ENCODE assay signal across 14 cellular contexts in genomic region chr4:123892997-123893745, GRCh38.
DNase-seq lines count a peak whose midpoint lies in the region; ATAC-seq and TF ChIP-seq lines count a peak whose summit lies in the region.
"Had no signal": no experiment of that assay in that cellular context is flagged by ENCODE, and none has a peak within 500 bp of the region (broad histone marks: within the 10 kb centered on the region; RNA-seq: fewer than 3 reads in every experiment).

No MANE protein-coding gene starts in this region.

- no peaks in the 10 kb centered on the region for H3K36me3 Mint-ChIP-seq in Caco-2 (ENCODE audit: insufficient read depth, unreplicated experiment)
- H3K36me3 Mint-ChIP-seq: CD4-positive, alpha-beta memory T cell had no signal

- no peaks in the 10 kb centered on the region for H4K20me1 ChIP-seq in SK-N-SH (ENCODE audit: insufficient read depth)

- peak; percentile 91 to 98; a peak in 3 of 4 replicates for TF ChIP-seq EP300 in SK-N-SH (IDR thresholded peaks at IDR 0.05; ENCODE audit: borderline replicate concordance in 1 of 2, low read depth in 1 of 2, low read length in 1 of 2)

- no peaks in the 10 kb centered on the region for H3K9me2 ChIP-seq in SK-N-SH

- H3K4me3 Mint-ChIP-seq in Caco-2 (ENCODE audit: unreplicated experiment) = no peak overlapping the region
- H3K4me3 Mint-ChIP-seq: CD4-positive, alpha-beta memory T cell had no signal

- H3K9me3 Mint-ChIP-seq in Caco-2 (ENCODE audit: unreplicated experiment) = no peaks in the 10 kb centered on the region

- WGBS in SK-N-SH (ENCODE audit: low lambda C conversion rate) = 4% methylated on average over 9 of the region's 9 CpGs
- WGBS in heart right ventricle, 2 donors = 39 to 50% methylated on average over 9 of the region's 9 CpGs

- H3K79me2 ChIP-seq in SK-N-SH (ENCODE audit: insufficient read depth) = no peaks in the 10 kb centered on the region

- H2AFZ ChIP-seq in SK-N-SH (ENCODE audit: low read depth) = peak overlapping the region; percentile 29

- H3K9ac ChIP-seq in SK-N-SH = peak overlapping the region; percentile 44; the same call in 1 of the 2 replicates

- H3K4me2 ChIP-seq in SK-N-SH = peak overlapping the region; percentile 72

- peak; percentile 27 for TF ChIP-seq RAD21 in SK-N-SH (IDR thresholded peaks at IDR 0.05; ENCODE audit: low read length)

- POLR2A ChIA-PET in SK-N-SH (lab: Yijun Ruan, JAX) (no interaction called here), Caco-2 (lab: Charles Lee) (no interaction called here)

- H3K27ac Mint-ChIP-seq in Caco-2 (ENCODE audit: unreplicated experiment) = no peak overlapping the region
- H3K27ac Mint-ChIP-seq: CD4-positive, alpha-beta memory T cell had no signal

- H3K27me3 Mint-ChIP-seq in Caco-2 (ENCODE audit: insufficient read depth, unreplicated experiment) = peaks cover 3% of the 10 kb centered on the region
- H3K27me3 Mint-ChIP-seq: CD4-positive, alpha-beta memory T cell had no signal

- peak overlapping the region; percentile 74 to 95 for H3K27ac ChIP-seq in SK-N-SH (ENCODE audit: low read depth in 2 of 2, low read length in 1 of 2)
- H3K27ac ChIP-seq in heart right ventricle = peak overlapping the region; percentile 45 to 80 (median 62)
- H3K27ac ChIP-seq: neutrophil had no signal

- H3K4me3 ChIP-seq in SK-N-SH (ENCODE audit: low read depth in 2 of 2, low read length in 1 of 2) (peak overlapping the region in 1 of 2 experiments; percentile 36), heart right ventricle (peak overlapping the region in 1 of 10 donors; percentile 5), H7 (ENCODE audit: insufficient read depth, low read depth, low read length) (no peak overlapping the region), Caco-2 (ENCODE audit: low read depth, low read length) (no peak overlapping the region)

- ATAC-seq in heart right ventricle = peak in 7 of 8 donors; percentile 35 to 70 (median 61)
- ATAC-seq in HG03432 (IDR thresholded peaks at IDR 0.05; ENCODE audit: unreplicated experiment) = no peak

- H3K36me3 ChIP-seq in SK-N-SH (replicated peaks in 1 of 2; ENCODE audit: control insufficient read depth in 1 of 2, insufficient read depth in 2 of 2, low read length in 1 of 2) (no peaks in the 10 kb centered on the region), heart right ventricle (no peaks in the 10 kb centered on the region), H7 (replicated peaks; ENCODE audit: control insufficient read depth, insufficient read depth, low read length) (no peaks in the 10 kb centered on the region), Caco-2 (ENCODE audit: control insufficient read depth, insufficient read depth, low read length) (no peaks in the 10 kb centered on the region)
- H3K36me3 ChIP-seq: neutrophil had no signal

- CTCF ChIA-PET in SK-N-SH (lab: Yijun Ruan, JAX) = interaction anchor here (0.8 to 1.9 kb wide), 3 partner anchors 18 to 503 kb away, joined by 3 to 4 read pairs (median 3); no protein-coding TSS in a partner anchor
- CTCF ChIA-PET in Caco-2 (lab: Charles Lee) = no interaction called here

- TF ChIP-seq CTCF in SK-N-SH (IDR thresholded peaks at IDR 0.05) = no peak
- no peak for TF ChIP-seq CTCF in heart right ventricle (IDR thresholded peaks at IDR 0.05)
- TF ChIP-seq CTCF in Caco-2 (IDR thresholded peaks at IDR 0.05; ENCODE audit: insufficient read depth in 1 of 2, low read depth in 1 of 2, low read length in 1 of 2, severe bottlenecking in 1 of 2, unreplicated experiment in 1 of 2) = no peak

- no peaks in the 10 kb centered on the region for H3K27me3 ChIP-seq in SK-N-SH (ENCODE audit: insufficient read depth)
- no peaks in the 10 kb centered on the region for H3K27me3 ChIP-seq in heart right ventricle
- no peaks in the 10 kb centered on the region for H3K27me3 ChIP-seq in H7 (ENCODE audit: control insufficient read depth, insufficient read depth, low read length)
- H3K27me3 ChIP-seq in Caco-2 (replicated peaks; ENCODE audit: control insufficient read depth, insufficient read depth, low read length) = no peaks in the 10 kb centered on the region
- H3K27me3 ChIP-seq: neutrophil had no signal

- H3K4me1 ChIP-seq in SK-N-SH (ENCODE audit: control insufficient read depth in 1 of 2, insufficient read depth in 2 of 2, low read depth in 1 of 2, low read length in 1 of 2) (peaks cover 31 to 41% of the 10 kb centered on the region in 2 experiments; a peak in 3 of 4 replicates), heart right ventricle (peaks cover 3 to 48% (median 31%) of the 10 kb centered on the region in 9 donors), Caco-2 (no peaks in the 10 kb centered on the region)

- H3F3A ChIP-seq in SK-N-SH (replicated peaks; ENCODE audit: insufficient read depth) = peaks cover 26% of the 10 kb centered on the region

- intact Hi-C loops in heart right ventricle (cut with DNase I) = loop anchor here in 1 of 10 donors (5.0 kb wide), 1 partner anchor 146 kb away; no protein-coding TSS in a partner anchor
- intact Hi-C loops in Caco-2 (cut with micrococcal nuclease; ENCODE audit: unreplicated experiment) = no loop called here

- H3K4me1 Mint-ChIP-seq in Caco-2 (ENCODE audit: low read depth, unreplicated experiment) = no peaks in the 10 kb centered on the region
- H3K4me1 Mint-ChIP-seq: CD4-positive, alpha-beta memory T cell had no signal

- no TSS peak for BruUV-seq in Caco-2 (replicated peaks; lab: Mats Ljungman, UMichigan)

- H3K9me3 ChIP-seq in SK-N-SH (no peaks in the 10 kb centered on the region; the same call in 1 of the 2 replicates), heart right ventricle (no peaks in the 10 kb centered on the region), Caco-2 (no peaks in the 10 kb centered on the region)
- H3K9me3 ChIP-seq: neutrophil had no signal

- DNase-seq in GM04504 (ENCODE audit: low read depth) (peak; percentile 30), SK-N-SH (peak; percentile 64), heart right ventricle (no peak), pulmonary artery endothelial cell (ENCODE audit: low read depth, low spot score) (peak; percentile 55), H7 (no peak), Caco-2 (no peak)
- no peak for DNase-seq in central memory CD4-positive, alpha-beta T cell
- DNase-seq: activated CD4-positive, alpha-beta T cell treated with anti-CD3 and anti-CD28 coated beads, Interleukin-2, amount 50 U/mL, for 1 hour; activated naive CD4-positive, alpha-beta T cell; CD4-positive, alpha-beta memory T cell; cortex of kidney; NCI-H510A had no signal

TF ChIP-seq in SK-N-SH, 30 proteins besides CTCF, POLR2A, EP300 and RAD21 (continues in another document):
- TF ChIP-seq, protein P1, sequence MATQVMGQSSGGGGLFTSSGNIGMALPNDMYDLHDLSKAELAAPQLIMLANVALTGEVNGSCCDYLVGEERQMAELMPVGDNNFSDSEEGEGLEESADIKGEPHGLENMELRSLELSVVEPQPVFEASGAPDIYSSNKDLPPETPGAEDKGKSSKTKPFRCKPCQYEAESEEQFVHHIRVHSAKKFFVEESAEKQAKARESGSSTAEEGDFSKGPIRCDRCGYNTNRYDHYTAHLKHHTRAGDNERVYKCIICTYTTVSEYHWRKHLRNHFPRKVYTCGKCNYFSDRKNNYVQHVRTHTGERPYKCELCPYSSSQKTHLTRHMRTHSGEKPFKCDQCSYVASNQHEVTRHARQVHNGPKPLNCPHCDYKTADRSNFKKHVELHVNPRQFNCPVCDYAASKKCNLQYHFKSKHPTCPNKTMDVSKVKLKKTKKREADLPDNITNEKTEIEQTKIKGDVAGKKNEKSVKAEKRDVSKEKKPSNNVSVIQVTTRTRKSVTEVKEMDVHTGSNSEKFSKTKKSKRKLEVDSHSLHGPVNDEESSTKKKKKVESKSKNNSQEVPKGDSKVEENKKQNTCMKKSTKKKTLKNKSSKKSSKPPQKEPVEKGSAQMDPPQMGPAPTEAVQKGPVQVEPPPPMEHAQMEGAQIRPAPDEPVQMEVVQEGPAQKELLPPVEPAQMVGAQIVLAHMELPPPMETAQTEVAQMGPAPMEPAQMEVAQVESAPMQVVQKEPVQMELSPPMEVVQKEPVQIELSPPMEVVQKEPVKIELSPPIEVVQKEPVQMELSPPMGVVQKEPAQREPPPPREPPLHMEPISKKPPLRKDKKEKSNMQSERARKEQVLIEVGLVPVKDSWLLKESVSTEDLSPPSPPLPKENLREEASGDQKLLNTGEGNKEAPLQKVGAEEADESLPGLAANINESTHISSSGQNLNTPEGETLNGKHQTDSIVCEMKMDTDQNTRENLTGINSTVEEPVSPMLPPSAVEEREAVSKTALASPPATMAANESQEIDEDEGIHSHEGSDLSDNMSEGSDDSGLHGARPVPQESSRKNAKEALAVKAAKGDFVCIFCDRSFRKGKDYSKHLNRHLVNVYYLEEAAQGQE (IDR thresholded peaks at IDR 0.05; ENCODE audit: low read depth, low read length) = peak; percentile 45; the same call in 1 of the 2 replicates
- TF ChIP-seq, protein P2, sequence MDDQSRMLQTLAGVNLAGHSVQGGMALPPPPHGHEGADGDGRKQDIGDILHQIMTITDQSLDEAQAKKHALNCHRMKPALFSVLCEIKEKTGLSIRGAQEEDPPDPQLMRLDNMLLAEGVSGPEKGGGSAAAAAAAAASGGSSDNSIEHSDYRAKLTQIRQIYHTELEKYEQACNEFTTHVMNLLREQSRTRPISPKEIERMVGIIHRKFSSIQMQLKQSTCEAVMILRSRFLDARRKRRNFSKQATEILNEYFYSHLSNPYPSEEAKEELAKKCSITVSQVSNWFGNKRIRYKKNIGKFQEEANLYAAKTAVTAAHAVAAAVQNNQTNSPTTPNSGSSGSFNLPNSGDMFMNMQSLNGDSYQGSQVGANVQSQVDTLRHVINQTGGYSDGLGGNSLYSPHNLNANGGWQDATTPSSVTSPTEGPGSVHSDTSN (IDR thresholded peaks at IDR 0.05) = peak; percentile 86
- TF ChIP-seq FOXJ3 (CRISPR knock-in tag; IDR thresholded peaks at IDR 0.05) (peak; percentile 21; the same call in 1 of the 2 replicates), MXI1 (IDR thresholded peaks at IDR 0.05; ENCODE audit: low read depth, low read length) (no peak; the same call in 1 of the 2 replicates), JUND (IDR thresholded peaks at IDR 0.05) (peak; percentile 66), MEF2A (IDR thresholded peaks at IDR 0.05; ENCODE audit: borderline replicate concordance, low read depth) (no peak), TCF12 (IDR thresholded peaks at IDR 0.05) (peak; percentile 98), RCOR1 (IDR thresholded peaks at IDR 0.05; ENCODE audit: low read length) (peak; percentile 92), FOSL2 (IDR thresholded peaks at IDR 0.05; ENCODE audit: borderline replicate concordance, low read depth) (peak; percentile 24; the same call in 1 of the 2 replicates), RXRA (IDR thresholded peaks at IDR 0.05; ENCODE audit: borderline replicate concordance, low read depth) (peak; percentile 66; the same call in 1 of the 2 replicates), GABPA (IDR thresholded peaks at IDR 0.05; ENCODE audit: low read depth) (no peak), ELF1 (IDR thresholded peaks at IDR 0.05) (no peak)
- TF ChIP-seq, protein P3, sequence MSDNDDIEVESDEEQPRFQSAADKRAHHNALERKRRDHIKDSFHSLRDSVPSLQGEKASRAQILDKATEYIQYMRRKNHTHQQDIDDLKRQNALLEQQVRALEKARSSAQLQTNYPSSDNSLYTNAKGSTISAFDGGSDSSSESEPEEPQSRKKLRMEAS (IDR thresholded peaks at IDR 0.05; ENCODE audit: low read depth) = no peak

Comparison
In these comparisons a context has a peak if more than half of its experiments do, and no peak if none do; other contexts are left out.
1. DNase-seq: peak in GM04504 (single experiment), SK-N-SH (single experiment) and pulmonary artery endothelial cell (single experiment); none in heart right ventricle (0 of 2), H7 (single experiment), central memory CD4-positive, alpha-beta T cell (single experiment) and Caco-2 (0 of 2).